In the genomic region with DNA sequence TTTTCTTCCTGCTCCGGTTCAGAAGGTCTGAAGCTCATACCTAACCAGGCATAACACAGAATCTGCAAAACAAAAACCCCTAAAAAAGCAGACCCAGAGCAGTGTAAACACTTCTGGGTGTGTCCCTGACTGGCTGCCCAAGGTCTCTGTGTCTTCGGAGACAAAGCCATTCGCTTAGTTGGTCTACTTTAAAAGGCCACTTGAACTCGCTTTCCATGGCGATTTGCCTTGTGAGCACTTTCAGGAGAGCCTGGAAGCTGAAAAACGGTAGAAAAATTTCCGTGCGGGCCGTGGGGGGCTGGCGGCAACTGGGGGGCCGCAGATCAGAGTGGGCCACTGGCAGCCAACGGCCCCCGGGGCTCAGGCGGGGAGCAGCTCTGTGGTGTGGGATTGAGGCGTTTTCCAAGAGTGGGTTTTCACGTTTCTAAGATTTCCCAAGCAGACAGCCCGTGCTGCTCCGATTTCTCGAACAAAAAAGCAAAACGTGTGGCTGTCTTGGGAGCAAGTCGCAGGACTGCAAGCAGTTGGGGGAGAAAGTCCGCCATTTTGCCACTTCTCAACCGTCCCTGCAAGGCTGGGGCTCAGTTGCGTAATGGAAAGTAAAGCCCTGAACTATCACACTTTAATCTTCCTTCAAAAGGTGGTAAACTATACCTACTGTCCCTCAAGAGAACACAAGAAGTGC, we compare ENCODE assay signal across 8 cellular contexts. TPM values are rescaled to one million over a fixed set of nuclear protein-coding genes. Genes with fewer than 3 reads are reported as not detected.
DNase-seq lines count a peak whose midpoint lies in the region; ATAC-seq, FAIRE-seq and TF ChIP-seq lines count a peak whose summit lies in the region.

No MANE protein-coding gene starts in this region.

- no peaks in the 10 kb centered on the region for H3K9me3 ChIP-seq in CD4-positive, CD25-positive, alpha-beta regulatory T cell (ENCODE audit: control insufficient read depth in 2 of 2, low read length in 2 of 2)
- H3K9me3 ChIP-seq in HUES6 (ENCODE audit: control insufficient read depth, insufficient read depth, low read depth, low read length) (no peaks in the 10 kb centered on the region), SK-N-SH (no peaks in the 10 kb centered on the region), astrocyte (ENCODE audit: insufficient read depth, low read depth, low read length) (no peaks in the 10 kb centered on the region)

- no peak overlapping the region for H3K27ac Mint-ChIP-seq in CD4-positive, CD25-positive, alpha-beta regulatory T cell
- no peak overlapping the region for H3K27ac Mint-ChIP-seq in astrocyte (ENCODE audit: unreplicated experiment)

- no peak for ATAC-seq in CD4-positive, CD25-positive, alpha-beta regulatory T cell (ENCODE audit: low read depth in 2 of 2)
- ATAC-seq in HG03139 (IDR thresholded peaks at IDR 0.05; ENCODE audit: unreplicated experiment) (no peak), esophagus mucosa (no peak)

- H3K36me3 Mint-ChIP-seq in CD4-positive, CD25-positive, alpha-beta regulatory T cell = no peaks in the 10 kb centered on the region
- no peaks in the 10 kb centered on the region for H3K36me3 Mint-ChIP-seq in astrocyte (ENCODE audit: low read depth, unreplicated experiment)

- H3K4me1 ChIP-seq in CD4-positive, CD25-positive, alpha-beta regulatory T cell (ENCODE audit: control insufficient read depth, insufficient read depth, low read length, poor library complexity, severe bottlenecking) = peaks cover 35% of the 10 kb centered on the region
- H3K4me1 ChIP-seq in HUES6 (ENCODE audit: control insufficient read depth, insufficient read depth, low read length) (peaks cover 26% of the 10 kb centered on the region), SK-N-SH (ENCODE audit: control insufficient read depth in 1 of 2, insufficient read depth in 2 of 2, low read depth in 1 of 2, low read length in 1 of 2) (peaks cover 24 to 28% of the 10 kb centered on the region in 2 experiments), astrocyte (ENCODE audit: insufficient read depth, low read length) (peaks cover 43% of the 10 kb centered on the region)

- H3K9me2 ChIP-seq in SK-N-SH = no peaks in the 10 kb centered on the region

- peaks cover 32% of the 10 kb centered on the region for H3K36me3 ChIP-seq in CD4-positive, CD25-positive, alpha-beta regulatory T cell (ENCODE audit: control insufficient read depth, insufficient read depth, low read length)
- H3K36me3 ChIP-seq in HUES6 (ENCODE audit: control insufficient read depth, insufficient read depth, low read length) (peaks cover 40% of the 10 kb centered on the region), SK-N-SH (replicated peaks in 1 of 2; ENCODE audit: control insufficient read depth in 1 of 2, insufficient read depth in 2 of 2, low read length in 1 of 2) (peaks cover 31 to 41% of the 10 kb centered on the region in 2 experiments), astrocyte (ENCODE audit: insufficient read depth, low read length) (peaks cover 28% of the 10 kb centered on the region)

- no peak overlapping the region for H2AFZ ChIP-seq in SK-N-SH (ENCODE audit: low read depth)
- H2AFZ ChIP-seq in astrocyte (ENCODE audit: low read depth, low read length) = no peak overlapping the region

- H3K9ac ChIP-seq in HUES6 (ENCODE audit: low read length) (peak overlapping the region; percentile 99), SK-N-SH (peak overlapping the region; percentile 100), astrocyte (ENCODE audit: low read length) (peak overlapping the region; percentile 100)

- TF ChIP-seq CTCF in SK-N-SH (IDR thresholded peaks at IDR 0.05) (no peak), astrocyte (IDR thresholded peaks at IDR 0.05; ENCODE audit: insufficient read depth, low read depth, low read length) (no peak)

- H3K27me3 Mint-ChIP-seq in CD4-positive, CD25-positive, alpha-beta regulatory T cell = peaks cover 8% of the 10 kb centered on the region
- no peaks in the 10 kb centered on the region for H3K27me3 Mint-ChIP-seq in astrocyte (ENCODE audit: low read depth, unreplicated experiment)

- TF ChIP-seq RAD21 in SK-N-SH (IDR thresholded peaks at IDR 0.05; ENCODE audit: low read length) = no peak

- FAIRE-seq in astrocyte (lab: Jason Lieb, UNC) = no peak

- H3F3A ChIP-seq in SK-N-SH (replicated peaks; ENCODE audit: insufficient read depth) = peaks cover 78% of the 10 kb centered on the region

- H3K4me2 ChIP-seq in SK-N-SH (peak overlapping the region; percentile 96), astrocyte (ENCODE audit: low read length) (peak overlapping the region; percentile 84)

- no peaks in the 10 kb centered on the region for H3K27me3 ChIP-seq in CD4-positive, CD25-positive, alpha-beta regulatory T cell (ENCODE audit: control insufficient read depth, insufficient read depth, low read length)
- H3K27me3 ChIP-seq in HUES6 (ENCODE audit: control insufficient read depth, insufficient read depth, low read length) (no peaks in the 10 kb centered on the region), SK-N-SH (ENCODE audit: insufficient read depth) (no peaks in the 10 kb centered on the region), astrocyte (ENCODE audit: insufficient read depth, low read length) (no peaks in the 10 kb centered on the region)

- DNase-seq in CD4-positive, CD25-positive, alpha-beta regulatory T cell = peak in 2 of 3 donors; percentile 56 to 82
- DNase-seq in SK-N-SH = no peak
- DNase-seq in astrocyte (ENCODE audit: low read depth) = peak; percentile 47
- DNase-seq in iris pigment epithelial cell (ENCODE audit: low read depth) = peak; percentile 70
- DNase-seq in stimulated activated CD4-positive, alpha-beta T cell treated with anti-CD3 and anti-CD28 coated beads, Interleukin-2, amount 100 ng/mL, for 24 hours = peak; percentile 67 to 69

- peak overlapping the region; percentile 100 for H3K4me3 ChIP-seq in CD4-positive, CD25-positive, alpha-beta regulatory T cell (ENCODE audit: low read depth, low read length)
- H3K4me3 ChIP-seq in HUES6 (ENCODE audit: low read depth, low read length) = peak overlapping the region; percentile 95
- peak overlapping the region; percentile 84 to 87 for H3K4me3 ChIP-seq in SK-N-SH (ENCODE audit: low read depth in 2 of 2, low read length in 1 of 2)
- peak overlapping the region; percentile 100 for H3K4me3 ChIP-seq in astrocyte (ENCODE audit: insufficient read depth, low read depth, low read length)

- CTCF ChIA-PET in SK-N-SH (lab: Yijun Ruan, JAX) = interaction anchor here (0.7 to 5.9 kb wide), 16 partner anchors 10 to 183 kb away, joined by 3 to 78 read pairs (median 4); a partner anchor contains a TSS

- peaks cover 92% of the 10 kb centered on the region for H3K79me2 ChIP-seq in SK-N-SH (ENCODE audit: insufficient read depth)
- H3K79me2 ChIP-seq in astrocyte (ENCODE audit: insufficient read depth, low read length) = peaks cover 84% of the 10 kb centered on the region

- H4K20me1 ChIP-seq in SK-N-SH (ENCODE audit: insufficient read depth) (peaks cover 42% of the 10 kb centered on the region), astrocyte (ENCODE audit: insufficient read depth, low read length) (peaks cover 41% of the 10 kb centered on the region)

- POLR2A ChIA-PET in SK-N-SH (lab: Yijun Ruan, JAX) = interaction anchor here (0.9 to 26.8 kb wide), 20 partner anchors 9 to 374 kb away, joined by 3 to 1027 read pairs (median 6); a partner anchor contains a TSS

- TF ChIP-seq EP300 in SK-N-SH (IDR thresholded peaks at IDR 0.05; ENCODE audit: borderline replicate concordance in 1 of 2, low read depth in 1 of 2, low read length in 1 of 2) = no peak

- no peak overlapping the region for H3K4me3 Mint-ChIP-seq in CD4-positive, CD25-positive, alpha-beta regulatory T cell
- H3K4me3 Mint-ChIP-seq in astrocyte (ENCODE audit: unreplicated experiment) = no peak overlapping the region

- H3K9me3 Mint-ChIP-seq in CD4-positive, CD25-positive, alpha-beta regulatory T cell = peaks cover 0 to 7% (median 0%) of the 10 kb centered on the region in 7 donors
- H3K9me3 Mint-ChIP-seq in astrocyte (ENCODE audit: unreplicated experiment) = peaks cover 2% of the 10 kb centered on the region

- WGBS in SK-N-SH (ENCODE audit: low lambda C conversion rate) = 2% methylated on average over 24 of the region's 24 CpGs

- peaks cover 6 to 23% (median 15%) of the 10 kb centered on the region in 4 donors for H3K4me1 Mint-ChIP-seq in CD4-positive, CD25-positive, alpha-beta regulatory T cell
- H3K4me1 Mint-ChIP-seq in astrocyte (ENCODE audit: low read depth, unreplicated experiment) = peaks cover 33% of the 10 kb centered on the region

- peak overlapping the region; percentile 98 for H3K27ac ChIP-seq in CD4-positive, CD25-positive, alpha-beta regulatory T cell (ENCODE audit: insufficient read depth, low read length, poor library complexity, severe bottlenecking)
- H3K27ac ChIP-seq in HUES6 (ENCODE audit: low read depth, low read length) (peak overlapping the region; percentile 100), SK-N-SH (ENCODE audit: low read depth in 2 of 2, low read length in 1 of 2) (peak overlapping the region; percentile 99 to 100), astrocyte (ENCODE audit: low read depth, low read length) (peak overlapping the region; percentile 96)

RNA-seq across cellular contexts. Expression of a gene that starts 0.7 kb away (rescaled TPM):
- 36,047 TPM for total RNA-seq in CD4-positive, CD25-positive, alpha-beta regulatory T cell
- polyA plus RNA-seq in CD4-positive, CD25-positive, alpha-beta regulatory T cell = 1,000 to 10,000 TPM; 2,329 to 3,603 (median 2,794) TPM
- polyA plus RNA-seq in SK-N-SH (2012; rRNA removed) = 285 and 510 TPM in 2 replicates
- 23.6 and 25.7 TPM in 2 replicates for polyA plus RNA-seq in SK-N-SH (2012; cell fraction: cytosol; rRNA removed)
- polyA plus RNA-seq in SK-N-SH (2012; cell fraction: nucleus; rRNA removed) = 1,545 and 2,619 TPM in 2 replicates
- total RNA-seq in astrocyte (7,772 and 8,991 TPM in 2 replicates), esophagus mucosa (4,086 TPM)

RNA-seq across cellular contexts. Expression of a gene that starts 26.7 kb away (rescaled TPM):
- 59.0 TPM for total RNA-seq in CD4-positive, CD25-positive, alpha-beta regulatory T cell
- polyA plus RNA-seq in CD4-positive, CD25-positive, alpha-beta regulatory T cell = 10 to 100 TPM; 24.3 to 31.2 (median 29.0) TPM
- 76.7 and 79.9 TPM in 2 replicates for polyA plus RNA-seq in SK-N-SH (2012; rRNA removed)
- polyA plus RNA-seq in SK-N-SH (2012; cell fraction: cytosol; rRNA removed) = 26.2 and 41.7 TPM in 2 replicates
- 115 and 159 TPM in 2 replicates for polyA plus RNA-seq in SK-N-SH (2012; cell fraction: nucleus; rRNA removed)
- total RNA-seq in astrocyte (106 and 128 TPM in 2 replicates), esophagus mucosa (36.7 TPM)

RNA-seq across cellular contexts. Expression of a gene that starts 60.0 kb away (rescaled TPM):
- 132 TPM for total RNA-seq in CD4-positive, CD25-positive, alpha-beta regulatory T cell
- 10 to 100 TPM in 2 of 4 donors, 1 to 10 TPM in 2; 9.2 to 15.0 (median 11.9) TPM for polyA plus RNA-seq in CD4-positive, CD25-positive, alpha-beta regulatory T cell
- 92.1 and 167 TPM in 2 replicates for polyA plus RNA-seq in SK-N-SH (2012; rRNA removed)
- polyA plus RNA-seq in SK-N-SH (2012; cell fraction: cytosol; rRNA removed) = 62.4 and 112 TPM in 2 replicates
- polyA plus RNA-seq in SK-N-SH (2012; cell fraction: nucleus; rRNA removed) = 691 and 1,438 TPM in 2 replicates
- total RNA-seq in astrocyte = 33.2 and 36.5 TPM in 2 replicates
- 20.9 TPM for total RNA-seq in esophagus mucosa
